8 cellular contexts compared by ENCODE assay signal in the genomic region with DNA sequence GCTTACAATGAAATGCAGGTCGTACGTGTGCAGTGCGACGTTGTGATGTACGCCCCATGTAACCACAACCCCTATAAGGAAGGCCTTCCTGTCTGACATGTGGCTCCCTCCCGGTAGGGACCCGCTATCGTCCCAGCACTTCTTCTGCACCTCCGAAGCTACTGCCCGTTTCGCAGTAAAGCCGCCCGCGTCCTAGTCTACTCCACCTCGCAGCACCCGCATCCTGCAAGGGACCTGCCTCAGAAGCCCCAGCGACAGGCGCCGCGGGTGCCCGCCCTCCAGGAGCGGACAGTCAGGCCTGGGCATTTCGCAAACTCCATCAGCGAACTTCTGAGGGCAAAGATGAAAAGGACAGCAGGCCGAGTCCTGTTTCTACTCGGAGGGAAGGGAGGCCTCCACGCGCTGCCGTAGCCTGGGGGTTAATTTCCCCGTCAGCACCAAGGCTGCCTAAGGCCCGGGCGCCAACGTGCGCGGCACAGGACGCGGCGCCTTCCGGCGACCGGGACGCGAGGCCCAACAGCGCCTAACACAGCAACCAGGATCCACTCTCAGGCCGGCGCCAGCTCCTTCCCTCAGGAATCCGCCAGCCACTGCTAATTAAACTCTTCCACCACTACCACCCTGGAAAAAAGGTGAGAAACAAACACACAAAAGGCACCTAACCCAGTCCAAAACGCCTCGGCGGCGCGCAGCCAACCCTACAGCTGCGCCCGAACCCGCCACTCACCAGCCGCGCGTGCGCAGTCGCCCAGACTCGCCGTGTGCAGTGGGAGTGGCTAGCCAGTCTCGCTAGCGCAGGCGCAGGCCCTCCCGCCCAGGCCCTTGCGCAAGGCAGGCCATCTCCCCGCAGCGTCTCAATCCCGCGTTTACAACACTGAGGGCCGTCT. TPM values are rescaled to one million over a fixed set of nuclear protein-coding genes. Genes with fewer than 3 reads are reported as not detected.
DNase-seq lines count a peak whose midpoint lies in the region; ATAC-seq and TF ChIP-seq lines count a peak whose summit lies in the region.

A gene with protein sequence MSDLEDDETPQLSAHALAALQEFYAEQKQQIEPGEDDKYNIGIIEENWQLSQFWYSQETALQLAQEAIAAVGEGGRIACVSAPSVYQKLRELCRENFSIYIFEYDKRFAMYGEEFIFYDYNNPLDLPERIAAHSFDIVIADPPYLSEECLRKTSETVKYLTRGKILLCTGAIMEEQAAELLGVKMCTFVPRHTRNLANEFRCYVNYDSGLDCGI (minus strand): TSS at position 768 of the 887 bp plus-strand sequence. CDS start 16,363 bp downstream, outside the sequence.

- intact Hi-C loops in activated T-helper 2 cell treated with anti-CD3 and anti-CD28 coated beads, Interferon-gamma antibody, Interleukin-2, Interleukin-4, amounts not matched to agents 10 μg/mL and 5 μg/mL and 100 μg/mL, durations not matched to agents 14 hours and 24 hours and 36 hours (cut with micrococcal nuclease): loop anchor here (2.0 kb wide), 2 partner anchors 71 to 129 kb away; partner anchors contain the start of genes IL17D and XPO4
- intact Hi-C loops in natural killer cell (cut with micrococcal nuclease): no loop called here

- peaks cover 23% of the 10 kb centered on the region for H3K4me1 Mint-ChIP-seq in activated T-helper 2 cell treated with anti-CD3 and anti-CD28 coated beads, Interferon-gamma antibody, Interleukin-2, Interleukin-4, amounts not matched to agents 10 μg/mL and 5 μg/mL and 100 μg/mL, durations not matched to agents 14 hours and 24 hours and 36 hours (ENCODE audit: low read depth)
- peaks cover 20 to 37% of the 10 kb centered on the region in 2 donors for H3K4me1 Mint-ChIP-seq in natural killer cell

- H3K27ac Mint-ChIP-seq in activated T-helper 2 cell treated with anti-CD3 and anti-CD28 coated beads, Interferon-gamma antibody, Interleukin-2, Interleukin-4, amounts not matched to agents 10 μg/mL and 5 μg/mL and 100 μg/mL, durations not matched to agents 14 hours and 24 hours and 36 hours: peak within 1 kb of the TSS; percentile 99
- H3K27ac Mint-ChIP-seq in natural killer cell: peak within 1 kb of the TSS; percentile 93 to 96

- peak; percentile 88 to 95 (median 88) for ATAC-seq in natural killer cell

- H3K9me3 Mint-ChIP-seq in activated T-helper 2 cell treated with anti-CD3 and anti-CD28 coated beads, Interferon-gamma antibody, Interleukin-2, Interleukin-4, amounts not matched to agents 10 μg/mL and 5 μg/mL and 100 μg/mL, durations not matched to agents 14 hours and 24 hours and 36 hours: peaks cover 25% of the 10 kb centered on the region
- H3K9me3 Mint-ChIP-seq in natural killer cell: peaks cover 4% of the 10 kb centered on the region in 2 donors

- peak within 1 kb of the TSS; percentile 54 for H3K4me3 ChIP-seq in LNCaP clone FGC (ENCODE audit: low read depth, low read length)

- H3K36me3 Mint-ChIP-seq in activated T-helper 2 cell treated with anti-CD3 and anti-CD28 coated beads, Interferon-gamma antibody, Interleukin-2, Interleukin-4, amounts not matched to agents 10 μg/mL and 5 μg/mL and 100 μg/mL, durations not matched to agents 14 hours and 24 hours and 36 hours (ENCODE audit: low read depth): peaks cover 68% of the 10 kb centered on the region
- peaks cover 14% of the 10 kb centered on the region for H3K36me3 Mint-ChIP-seq in natural killer cell

- H3K27me3 Mint-ChIP-seq in activated T-helper 2 cell treated with anti-CD3 and anti-CD28 coated beads, Interferon-gamma antibody, Interleukin-2, Interleukin-4, amounts not matched to agents 10 μg/mL and 5 μg/mL and 100 μg/mL, durations not matched to agents 14 hours and 24 hours and 36 hours (ENCODE audit: low read depth): no peaks in the 10 kb centered on the region
- no peaks in the 10 kb centered on the region for H3K27me3 Mint-ChIP-seq in natural killer cell (ENCODE audit: low read depth in 2 of 2)

- DNase-seq in EH (ENCODE audit: low read depth): peak; percentile 92
- peak; percentile 73 for DNase-seq in GOT3 (lab: John Stamatoyannopoulos, UW)
- peak; percentile 38 for DNase-seq in LNCaP clone FGC (ENCODE audit: low read depth)
- DNase-seq in RPMI8226: peak; percentile 92
- peak; percentile 93 for DNase-seq in activated T-helper 2 cell treated with anti-CD3 and anti-CD28 coated beads, Interferon-gamma antibody, Interleukin-2, Interleukin-4, amounts not matched to agents 10 μg/mL and 5 μg/mL and 100 μg/mL, durations not matched to agents 14 hours and 24 hours and 36 hours (ENCODE audit: low spot score)
- DNase-seq in fibroblast of peridontal ligament (ENCODE audit: extremely low read depth): peak; percentile 90
- DNase-seq in natural killer cell: peak; percentile 91
- peak; percentile 86 to 96 (median 90) for DNase-seq in stimulated activated naive CD4-positive, alpha-beta T cell (lab: John Stamatoyannopoulos, UW)

- TF ChIP-seq CTCF in LNCaP clone FGC (IDR thresholded peaks at IDR 0.05; ENCODE audit: control insufficient read depth, extremely low read depth, insufficient read depth) (no peak), natural killer cell (IDR thresholded peaks at IDR 0.05) (no peak)

- peak within 1 kb of the TSS; percentile 95 for H3K4me3 Mint-ChIP-seq in activated T-helper 2 cell treated with anti-CD3 and anti-CD28 coated beads, Interferon-gamma antibody, Interleukin-2, Interleukin-4, amounts not matched to agents 10 μg/mL and 5 μg/mL and 100 μg/mL, durations not matched to agents 14 hours and 24 hours and 36 hours (ENCODE audit: low read depth)
- peak within 1 kb of the TSS; percentile 92 for H3K4me3 Mint-ChIP-seq in natural killer cell

RNA-seq across cellular contexts. Expression of the gene that starts here (rescaled TPM):
- total RNA-seq in activated T-helper 2 cell treated with anti-CD3 and anti-CD28 coated beads, Interferon-gamma antibody, Interleukin-2, Interleukin-4, amounts not matched to agents 10 μg/mL and 5 μg/mL and 100 μg/mL, durations not matched to agents 14 hours and 24 hours and 36 hours: 12.2 and 12.7 TPM in 2 replicates
- total RNA-seq in natural killer cell: 1 to 10 TPM; 3.8 to 5.1 (median 4.6) TPM

Comparison
In these comparisons a context has a peak if more than half of its experiments do, and no peak if none do; other contexts are left out.
1. Peak in every context shown above with its lines: DNase-seq, ATAC-seq and H3K4me3 ChIP-seq.
2. DNase-seq: peak in every context shown above with its lines; median percentile 93 in activated T-helper 2 cell treated with anti-CD3 and anti-CD28 coated beads, Interferon-gamma antibody, Interleukin-2, Interleukin-4, amounts not matched to agents 10 μg/mL and 5 μg/mL and 100 μg/mL, durations not matched to agents 14 hours and 24 hours and 36 hours; 92 in EH; 92 in RPMI8226; 91 in natural killer cell; 90 in fibroblast of peridontal ligament; 90 in stimulated activated naive CD4-positive, alpha-beta T cell; 73 in GOT3; 38 in LNCaP clone FGC.